Comparison of ENCODE assay signal across 15 cellular contexts in the genomic region with DNA sequence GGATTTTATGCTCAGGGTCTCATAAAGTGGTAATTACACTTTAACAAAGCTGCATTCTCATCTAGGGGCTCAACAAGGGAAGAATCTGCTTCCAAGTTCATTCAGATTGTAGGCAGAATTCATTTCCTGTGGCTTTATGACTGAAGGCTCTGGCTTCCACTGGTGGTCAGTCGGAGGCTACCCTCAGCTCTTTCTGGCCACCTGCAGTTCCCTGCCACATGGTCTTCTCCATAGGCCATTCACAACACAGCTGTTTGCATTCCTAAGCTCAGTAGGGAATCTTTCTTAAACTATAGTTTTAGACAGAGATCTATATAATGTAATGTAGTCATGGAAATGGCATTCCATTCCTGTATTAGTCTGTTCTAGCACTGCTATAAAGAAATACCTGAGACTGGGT.
A peak's percentile ranks its signal among the peaks of the same experiment; 100 is the strongest.
DNase-seq lines count a peak whose midpoint lies in the region; ATAC-seq and TF ChIP-seq lines count a peak whose summit lies in the region.
"Had no signal": no experiment of that assay in that cellular context is flagged by ENCODE, and none has a peak within 500 bp of the region (broad histone marks: within the 10 kb centered on the region; RNA-seq: fewer than 3 reads in every experiment).

No MANE protein-coding gene starts in this region.

- no peak overlapping the region for H3K4me2 ChIP-seq in mesenchymal stem cell (ENCODE audit: low read length, poor library complexity, severe bottlenecking)
- no peak overlapping the region for H3K4me2 ChIP-seq in GM23248 (ENCODE audit: unreplicated experiment)
- H3K4me2 ChIP-seq in smooth muscle cell = no peak overlapping the region
- H3K4me2 ChIP-seq: BLaER1 treated with 17β-estradiol and CSF1 and Interleukin-3, amounts not matched to agents 10 nM and 100 nM; GM23338 had no signal

- intact Hi-C loops in posterior vena cava (cut with DNase I) = no loop called here

- no peak overlapping the region for H3K4me3 ChIP-seq in choroid plexus epithelial cell (ENCODE audit: low read depth, low read length)
- H3K4me3 ChIP-seq in mesenchymal stem cell (ENCODE audit: insufficient read depth in 1 of 2, low read depth in 1 of 2, low read length in 2 of 2) = no peak overlapping the region
- H3K4me3 ChIP-seq in GM23248 = no peak overlapping the region
- no peak overlapping the region for H3K4me3 ChIP-seq in smooth muscle cell
- H3K4me3 ChIP-seq: BLaER1 treated with 17β-estradiol and CSF1 and Interleukin-3, amounts not matched to agents 10 nM and 100 nM; GM23338 had no signal

- H4K8ac ChIP-seq in mesenchymal stem cell (ENCODE audit: low read length) = no peak overlapping the region

- H2AFZ ChIP-seq in mesenchymal stem cell (ENCODE audit: low read depth, low read length) (no peak overlapping the region), GM23248 (no peak overlapping the region), smooth muscle cell (ENCODE audit: low read depth) (no peak overlapping the region)
- H2AFZ ChIP-seq: GM23338 had no signal

- no peak overlapping the region for H2AK5ac ChIP-seq in mesenchymal stem cell (ENCODE audit: low read length, severe bottlenecking)

- H3K4me1 ChIP-seq in mesenchymal stem cell (ENCODE audit: control insufficient read depth, insufficient read depth, low read depth, low read length) (peaks cover 3% of the 10 kb centered on the region), GM23248 (ENCODE audit: insufficient read depth) (no peaks in the 10 kb centered on the region), smooth muscle cell (ENCODE audit: low read depth) (no peaks in the 10 kb centered on the region)
- H3K4me1 ChIP-seq: BLaER1 treated with 17β-estradiol and CSF1 and Interleukin-3, amounts not matched to agents 10 nM and 100 nM had no signal

- no peak overlapping the region for H2BK15ac ChIP-seq in mesenchymal stem cell (ENCODE audit: low read depth, poor library complexity, severe bottlenecking)

- H3K9me3 Mint-ChIP-seq in WTC11 = peaks cover 54% of the 10 kb centered on the region

- H3K79me2 ChIP-seq in GM23248 (ENCODE audit: insufficient read depth) = no peaks in the 10 kb centered on the region
- no peaks in the 10 kb centered on the region for H3K79me2 ChIP-seq in smooth muscle cell (ENCODE audit: low read depth)

- H3K9ac ChIP-seq in mesenchymal stem cell (ENCODE audit: low read length) (no peak overlapping the region), GM23248 (no peak overlapping the region), smooth muscle cell (ENCODE audit: low read depth) (no peak overlapping the region)
- H3K9ac ChIP-seq: BLaER1 treated with 17β-estradiol and CSF1 and Interleukin-3, amounts not matched to agents 10 nM and 100 nM had no signal

- H3K27ac ChIP-seq in mesenchymal stem cell (ENCODE audit: low read length, poor library complexity, severe bottlenecking) (peak overlapping the region; percentile 54), GM23248 (no peak overlapping the region), smooth muscle cell (ENCODE audit: low read depth) (no peak overlapping the region)
- H3K27ac ChIP-seq: BLaER1 treated with 17β-estradiol and CSF1 and Interleukin-3, amounts not matched to agents 10 nM and 100 nM had no signal

- 0 out of 2 replicates have a peak, but pooled peaks cover 3% of the 10 kb centered on the region for H3K4me1 Mint-ChIP-seq in WTC11
- H3K4me1 Mint-ChIP-seq: CD4-positive, CD25-positive, alpha-beta regulatory T cell; GM23338 had no signal

- TF ChIP-seq CTCF in WTC11 (IDR thresholded peaks at IDR 0.05) = no peak
- TF ChIP-seq CTCF in choroid plexus epithelial cell (conservative IDR thresholded peaks at IDR 0.05; ENCODE audit: low read depth, low read length) = no peak
- TF ChIP-seq CTCF in smooth muscle cell (IDR thresholded peaks at IDR 0.05; ENCODE audit: borderline replicate concordance, insufficient read depth, poor library complexity, severe bottlenecking) = no peak

- peaks cover 37% of the 10 kb centered on the region for H3K36me3 Mint-ChIP-seq in WTC11
- H3K36me3 Mint-ChIP-seq: CD4-positive, CD25-positive, alpha-beta regulatory T cell; IgD-negative memory B cell had no signal

- H2BK12ac ChIP-seq in mesenchymal stem cell (ENCODE audit: low read length in 2 of 2) = no peak overlapping the region

- H3K36me3 ChIP-seq in mesenchymal stem cell (ENCODE audit: control insufficient read depth in 1 of 2, insufficient read depth in 2 of 2, low read depth in 1 of 2, low read length in 2 of 2) = no peaks in the 10 kb centered on the region
- no peaks in the 10 kb centered on the region for H3K36me3 ChIP-seq in GM23248 (ENCODE audit: low read depth)
- H3K36me3 ChIP-seq in smooth muscle cell (ENCODE audit: low read depth) = no peaks in the 10 kb centered on the region
- H3K36me3 ChIP-seq: BLaER1 treated with 17β-estradiol and CSF1 and Interleukin-3, amounts not matched to agents 10 nM and 100 nM had no signal

- H4K20me1 ChIP-seq in GM23248 (ENCODE audit: insufficient read depth) (no peaks in the 10 kb centered on the region), smooth muscle cell (ENCODE audit: low read depth) (no peaks in the 10 kb centered on the region)
- H4K20me1 ChIP-seq: BLaER1 treated with 17β-estradiol and CSF1 and Interleukin-3, amounts not matched to agents 10 nM and 100 nM had no signal

- H3K27me3 Mint-ChIP-seq in WTC11 (ENCODE audit: low read depth) = no peaks in the 10 kb centered on the region
- H3K27me3 Mint-ChIP-seq: CD4-positive, CD25-positive, alpha-beta regulatory T cell; IgD-negative memory B cell had no signal

- CTCF ChIA-PET in WTC11 (lab: Charles Lee) = no interaction called here

- no peak overlapping the region for H2BK5ac ChIP-seq in mesenchymal stem cell (ENCODE audit: low read depth, low read length, poor library complexity, severe bottlenecking)

- no peaks in the 10 kb centered on the region for H3K27me3 ChIP-seq in mesenchymal stem cell (ENCODE audit: control insufficient read depth in 1 of 2, insufficient read depth in 1 of 2, low read length in 2 of 2)
- H3K27me3 ChIP-seq in GM23248 (replicated peaks; ENCODE audit: insufficient read depth) = no peaks in the 10 kb centered on the region
- H3K27me3 ChIP-seq in smooth muscle cell (ENCODE audit: low read depth) = no peaks in the 10 kb centered on the region
- H3K27me3 ChIP-seq: BLaER1 treated with 17β-estradiol and CSF1 and Interleukin-3, amounts not matched to agents 10 nM and 100 nM had no signal

- peak overlapping the region; percentile 19 for H2BK120ac ChIP-seq in mesenchymal stem cell (ENCODE audit: low read depth, low read length)

- no peak overlapping the region for H3K27ac Mint-ChIP-seq in WTC11
- H3K27ac Mint-ChIP-seq: CD4-positive, CD25-positive, alpha-beta regulatory T cell; GM23338; IgD-negative memory B cell had no signal

- no peaks in the 10 kb centered on the region for H3K79me1 ChIP-seq in mesenchymal stem cell (replicated peaks; ENCODE audit: low read length, poor library complexity, severe bottlenecking)

- POLR2A ChIA-PET in WTC11 (lab: Charles Lee) = no interaction called here

- WGBS in mesenchymal stem cell = 95% methylated on average over 1 of the region's 1 CpG
- 67 to 78% methylated on average over 1 of the region's 1 CpG for WGBS in GM23248 (ENCODE audit: low coverage in 1 of 2, low lambda C conversion rate in 2 of 2, missing lambda C conversion rate in 2 of 2), 2 experiments
- WGBS in smooth muscle cell (ENCODE audit: low lambda C conversion rate) = 74% methylated on average over 1 of the region's 1 CpG

- no peak overlapping the region for H3K4ac ChIP-seq in mesenchymal stem cell (ENCODE audit: low read depth in 1 of 2, low read length in 2 of 2)

- no peak overlapping the region for H4K91ac ChIP-seq in mesenchymal stem cell (ENCODE audit: low read length)

- H3K4me3 Mint-ChIP-seq in WTC11 = no peak overlapping the region
- H3K4me3 Mint-ChIP-seq: CD4-positive, CD25-positive, alpha-beta regulatory T cell; GM23338; H9; IgD-negative memory B cell had no signal

- H3K23ac ChIP-seq in mesenchymal stem cell (ENCODE audit: low read length in 2 of 2) = no peak overlapping the region

- no peaks in the 10 kb centered on the region for H3K9me2 ChIP-seq in GM23248 (ENCODE audit: insufficient read depth)

- peaks cover 19% of the 10 kb centered on the region for H3K9me3 ChIP-seq in mesenchymal stem cell (ENCODE audit: control insufficient read depth, low read length)
- H3K9me3 ChIP-seq in GM23248 (ENCODE audit: low read depth) = no peaks in the 10 kb centered on the region
- no peaks in the 10 kb centered on the region for H3K9me3 ChIP-seq in smooth muscle cell (replicated peaks; ENCODE audit: low read depth)

- peak overlapping the region in 1 of 2 experiments; percentile 70 for H3K18ac ChIP-seq in mesenchymal stem cell (ENCODE audit: low read depth in 1 of 2, low read length in 2 of 2)

- DNase-seq in WTC11 (ENCODE audit: low spot score) = no peak
- DNase-seq in choroid plexus epithelial cell (ENCODE audit: low read depth) = peak; percentile 52
- DNase-seq in mesenchymal stem cell = no peak
- DNase-seq in posterior vena cava (ENCODE audit: low spot score) = no peak
- DNase-seq in GM23248 = no peak
- no peak for DNase-seq in cerebellar nuclear complex (lab: John Stamatoyannopoulos, UW)
- DNase-seq in smooth muscle cell (lab: John Stamatoyannopoulos, UW; ENCODE audit: unreplicated experiment) = no peak
- DNase-seq: ACHN; CD4-positive, CD25-positive, alpha-beta regulatory T cell; DMS53; GF-D8; H9 had no signal

- H3F3A ChIP-seq in GM23248 (ENCODE audit: insufficient read depth) = no peaks in the 10 kb centered on the region
- no peaks in the 10 kb centered on the region for H3F3A ChIP-seq in smooth muscle cell (ENCODE audit: low read depth)

- in situ Hi-C loops in GM23248 (cut with MboI) = no loop called here

- ATAC-seq in WTC11 = peak; percentile 60
- ATAC-seq: GM23338 had no signal

- H3K14ac ChIP-seq in mesenchymal stem cell (ENCODE audit: low read length in 2 of 2) = no peak overlapping the region

TF ChIP-seq in WTC11, 78 proteins besides CTCF, POLR2A, EP300 and RAD21 (continues in another document):
- TF ChIP-seq, protein P1, sequence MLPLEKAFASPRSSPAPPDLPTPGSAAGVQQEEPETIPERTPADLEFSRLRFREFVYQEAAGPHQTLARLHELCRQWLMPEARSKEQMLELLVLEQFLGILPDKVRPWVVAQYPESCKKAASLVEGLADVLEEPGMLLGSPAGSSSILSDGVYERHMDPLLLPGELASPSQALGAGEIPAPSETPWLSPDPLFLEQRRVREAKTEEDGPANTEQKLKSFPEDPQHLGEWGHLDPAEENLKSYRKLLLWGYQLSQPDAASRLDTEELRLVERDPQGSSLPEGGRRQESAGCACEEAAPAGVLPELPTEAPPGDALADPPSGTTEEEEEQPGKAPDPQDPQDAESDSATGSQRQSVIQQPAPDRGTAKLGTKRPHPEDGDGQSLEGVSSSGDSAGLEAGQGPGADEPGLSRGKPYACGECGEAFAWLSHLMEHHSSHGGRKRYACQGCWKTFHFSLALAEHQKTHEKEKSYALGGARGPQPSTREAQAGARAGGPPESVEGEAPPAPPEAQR (CRISPR knock-in tag; IDR thresholded peaks at IDR 0.05) = no peak
- TF ChIP-seq CDX4 (CRISPR knock-in tag; IDR thresholded peaks at IDR 0.05; ENCODE audit: borderline replicate concordance) = no peak
